In genomic region chr3:32640939-32641725, GRCh38 we compare ENCODE assay signal across 1 cellular context.
TF ChIP-seq lines count a peak whose summit lies in the region.

No MANE protein-coding gene starts in this region.

TF ChIP-seq in K562, 482 proteins besides CTCF, POLR2A, EP300 and RAD21 (continued from another document):
- TF ChIP-seq ATF3 (IDR thresholded peaks at IDR 0.05), result peak; percentile 41; the same call in 1 of the 2 replicates
- no peak for TF ChIP-seq ATF3 (CRISPR knock-in tag; conservative IDR thresholded peaks at IDR 0.05)
- TF ChIP-seq ZNF79 (CRISPR knock-in tag; IDR thresholded peaks at IDR 0.05; ENCODE audit: low read depth), result no peak
- no peak for TF ChIP-seq MNT (conservative IDR thresholded peaks at IDR 0.05)
- no peak for TF ChIP-seq NR2F6 (CRISPR knock-in tag; IDR thresholded peaks at IDR 0.05)
